17 cellular contexts compared by ENCODE assay signal in genomic region chr2:68860111-68860510, GRCh38. TPM values are rescaled to one million over a fixed set of nuclear protein-coding genes. Genes with fewer than 3 reads are reported as not detected.
DNase-seq lines count a peak whose midpoint lies in the region; ATAC-seq and TF ChIP-seq lines count a peak whose summit lies in the region.
"Had no signal": no experiment of that assay in that cellular context is flagged by ENCODE, and none has a peak within 500 bp of the region (broad histone marks: within the 10 kb centered on the region; RNA-seq: fewer than 3 reads in every experiment).

No MANE protein-coding gene starts in this region.

- H2AFZ ChIP-seq in neural progenitor cell (replicated peaks), result no peak overlapping the region

- H3K4me2 ChIP-seq in neural progenitor cell, result no peak overlapping the region
- H3K4me2 ChIP-seq: BLaER1, GM23338 had no signal

- DNase-seq in right cardiac atrium (no peak), Right ventricle myocardium superior (no peak), neural progenitor cell (ENCODE audit: low spot score) (peak; percentile 21), NCI-H69 (lab: John Stamatoyannopoulos, UW) (no peak), DMS53 treated with DMSO at 0.1 percent for 48 hours (lab: John Stamatoyannopoulos, UW; ENCODE audit: unreplicated experiment) (no peak), NCI-H1436 treated with DMSO at 0.1 percent for 48 hours (lab: John Stamatoyannopoulos, UW) (no peak)
- DNase-seq: 8988T; AML-193; CD4-positive, CD25-positive, alpha-beta regulatory T cell; DMS53; H7 had no signal

- no peaks in the 10 kb centered on the region for H4K20me1 ChIP-seq in neural progenitor cell (ENCODE audit: low read depth)
- H4K20me1 ChIP-seq: BLaER1 had no signal

- H3K4me1 Mint-ChIP-seq in neural progenitor cell, result peaks cover 6% of the 10 kb centered on the region

- no peaks in the 10 kb centered on the region for H3K79me2 ChIP-seq in neural progenitor cell (ENCODE audit: low read depth)

- no peaks in the 10 kb centered on the region for H3K27me3 Mint-ChIP-seq in neural progenitor cell (ENCODE audit: insufficient read depth, low read depth)

- H3K36me3 Mint-ChIP-seq in neural progenitor cell, result no peaks in the 10 kb centered on the region

- 65% methylated on average over 3 of the region's 3 CpGs for WGBS in right cardiac atrium

- H3K27ac Mint-ChIP-seq in neural progenitor cell, result no peak overlapping the region
- H3K27ac Mint-ChIP-seq: GM23338 had no signal

- H3K27me3 ChIP-seq in right cardiac atrium (ENCODE audit: control insufficient read depth, insufficient read depth) (no peaks in the 10 kb centered on the region), neural progenitor cell (no peaks in the 10 kb centered on the region)
- H3K27me3 ChIP-seq: BLaER1 had no signal

- H3K9ac ChIP-seq in neural progenitor cell, result no peak overlapping the region
- H3K9ac ChIP-seq: BLaER1 had no signal

- no peaks in the 10 kb centered on the region for H3K36me3 ChIP-seq in neural progenitor cell
- H3K36me3 ChIP-seq: BLaER1 had no signal

- peak; percentile 33 to 34 for ATAC-seq in right cardiac atrium
- ATAC-seq in Right ventricle myocardium superior (ENCODE audit: poor library complexity), result no peak
- ATAC-seq in SK-N-SH treated with all-trans-retinoic acid at 6 μM for 48 hours, result no peak; the same call in 2 of the 3 replicates
- ATAC-seq: GM12878, GM23338 had no signal

- no peak overlapping the region for H3K4me3 Mint-ChIP-seq in neural progenitor cell
- H3K4me3 Mint-ChIP-seq: CD4-positive, CD25-positive, alpha-beta regulatory T cell; GM23338 had no signal

- H3K9me3 Mint-ChIP-seq in neural progenitor cell, result no peaks in the 10 kb centered on the region
- H3K9me3 Mint-ChIP-seq: CD4-positive, CD25-positive, alpha-beta regulatory T cell; GM23338 had no signal

- H3K27ac ChIP-seq in right cardiac atrium (ENCODE audit: low read length) (peak overlapping the region; percentile 13), neural progenitor cell (no peak overlapping the region)
- H3K27ac ChIP-seq: BLaER1 had no signal

- no peaks in the 10 kb centered on the region for H3F3A ChIP-seq in neural progenitor cell (ENCODE audit: low read depth)

- intact Hi-C loops in right cardiac atrium (cut with DNase I) (no loop called here), Right ventricle myocardium superior (cut with DNase I) (no loop called here)

- no peak overlapping the region for H3K4me3 ChIP-seq in right cardiac atrium (ENCODE audit: low read length)
- no peak overlapping the region for H3K4me3 ChIP-seq in neural progenitor cell
- H3K4me3 ChIP-seq: BLaER1, GM12878, GM23338 had no signal

- H3K9me3 ChIP-seq in right cardiac atrium (ENCODE audit: control insufficient read depth, low read length) (no peaks in the 10 kb centered on the region), neural progenitor cell (ENCODE audit: low read depth) (no peaks in the 10 kb centered on the region)
- H3K9me3 ChIP-seq: BLaER1 had no signal

- TF ChIP-seq CTCF in neural progenitor cell (IDR thresholded peaks at IDR 0.05), result no peak

- H3K4me1 ChIP-seq in right cardiac atrium (ENCODE audit: control insufficient read depth, insufficient read depth, low read length), result no peaks in the 10 kb centered on the region
- peaks cover 17% of the 10 kb centered on the region for H3K4me1 ChIP-seq in neural progenitor cell

TF ChIP-seq in SK-N-SH treated with all-trans-retinoic acid at 6 μM for 48 hours, 23 proteins besides CTCF, POLR2A, EP300 and RAD21 (continues in another document):
- TF ChIP-seq CREB5 (CRISPR knock-in tag; IDR thresholded peaks at IDR 0.05; ENCODE audit: low read depth) (peak; percentile 62; the same call in 1 of the 2 replicates), ISL1 (CRISPR knock-in tag; IDR thresholded peaks at IDR 0.05) (peak; percentile 79), ZNF70 (CRISPR knock-in tag; IDR thresholded peaks at IDR 0.05) (no peak), OSR1 (CRISPR knock-in tag; IDR thresholded peaks at IDR 0.05) (no peak), TSHZ2 (CRISPR knock-in tag; IDR thresholded peaks at IDR 0.05) (no peak), ZFP30 (CRISPR knock-in tag; IDR thresholded peaks at IDR 0.05) (no peak), PPARA (CRISPR knock-in tag; IDR thresholded peaks at IDR 0.05; ENCODE audit: borderline replicate concordance) (no peak), GLIS3 (CRISPR knock-in tag; IDR thresholded peaks at IDR 0.05) (no peak), CSRNP3 (CRISPR knock-in tag; IDR thresholded peaks at IDR 0.05) (no peak), PATZ1 (CRISPR knock-in tag; IDR thresholded peaks at IDR 0.05; ENCODE audit: borderline replicate concordance) (no peak), ZNF565 (CRISPR knock-in tag; conservative IDR thresholded peaks at IDR 0.05; ENCODE audit: low read depth) (no peak), ZNF8 (CRISPR knock-in tag; IDR thresholded peaks at IDR 0.05) (no peak), ZFP3 (CRISPR knock-in tag; IDR thresholded peaks at IDR 0.05) (peak; percentile 32; the same call in 1 of the 2 replicates), BACH2 (CRISPR knock-in tag; IDR thresholded peaks at IDR 0.05; ENCODE audit: borderline replicate concordance) (no peak)

RNA-seq across cellular contexts. Expression of gene BMP10, which starts 11.1 kb away (rescaled TPM):
- total RNA-seq in right cardiac atrium (1,000 to 10,000 TPM; 1,953 to 6,380 (median 2,692) TPM), Right ventricle myocardium superior (not detected), neural progenitor cell (ENCODE audit: low replicate concordance) (not detected in 2 replicates)
- polyA plus RNA-seq in right cardiac atrium, result 153 TPM
- total RNA-seq: Daoy, G401, GM12878, GM23338, H7 had no signal
- polyA plus RNA-seq: CD4-positive, CD25-positive, alpha-beta regulatory T cell; GM23338 had no signal

Comparison
In these comparisons a context has a peak if more than half of its experiments do, and no peak if none do; other contexts are left out.
1. ATAC-seq: peak in right cardiac atrium (2 of 2); none in Right ventricle myocardium superior (single experiment) and SK-N-SH treated with all-trans-retinoic acid at 6 μM for 48 hours (single experiment).
2. RNA of gene BMP10, which starts 11.1 kb away (total RNA-seq): 1,953 to 6,380 TPM in right cardiac atrium; not detected in Right ventricle myocardium superior (single experiment) and not detected in neural progenitor cell; every median in the first group is over 1,000 times any median in the second.